1 cellular context compared by ENCODE assay signal in the genomic region with DNA sequence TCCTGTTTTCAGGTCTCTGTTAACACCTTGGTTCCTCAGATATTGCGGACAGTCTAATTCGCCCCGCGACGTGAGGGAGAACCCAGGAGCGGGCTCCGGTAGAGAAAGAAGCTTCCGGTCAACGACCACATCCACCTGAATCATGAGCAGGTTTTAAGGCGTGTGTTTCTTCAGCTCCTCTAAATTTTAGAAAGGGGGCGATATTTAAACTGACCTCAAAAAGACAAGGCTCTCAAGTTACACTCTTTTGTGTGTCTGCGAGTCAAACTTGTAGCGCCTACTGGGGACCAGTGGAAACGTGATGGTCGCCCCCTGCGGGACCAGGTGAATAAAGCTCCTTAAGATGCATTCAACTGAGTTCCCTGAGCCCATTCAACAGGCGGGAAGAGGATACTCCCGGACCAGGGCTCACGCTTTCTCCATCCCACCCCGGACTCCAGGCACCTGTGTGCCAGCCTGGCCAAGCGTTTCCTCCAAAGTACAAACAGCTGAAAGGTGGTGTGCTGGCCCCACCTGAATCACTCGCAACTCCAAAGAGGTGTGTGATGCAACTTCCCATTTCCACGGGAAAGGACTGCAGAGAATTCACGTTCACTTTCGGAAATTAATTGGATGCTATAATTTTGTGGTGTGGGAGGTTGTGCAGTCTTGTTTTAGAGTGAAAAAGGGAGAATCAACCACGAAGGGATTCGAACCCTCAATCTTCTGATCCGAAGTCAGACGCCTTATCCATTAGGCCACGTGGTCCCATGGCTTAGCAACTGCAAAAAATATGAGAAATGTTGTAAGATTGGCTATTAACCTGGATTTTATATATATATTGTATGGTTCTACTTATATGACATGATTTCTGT.
A peak's percentile ranks its signal among the peaks of the same experiment; 100 is the strongest.
TF ChIP-seq lines count a peak whose summit lies in the region.

No MANE protein-coding gene starts in this region.

TF ChIP-seq in HepG2, 621 proteins besides CTCF, POLR2A, EP300 and RAD21 (continued from another document and continues in another):
- TF ChIP-seq, protein P1, sequence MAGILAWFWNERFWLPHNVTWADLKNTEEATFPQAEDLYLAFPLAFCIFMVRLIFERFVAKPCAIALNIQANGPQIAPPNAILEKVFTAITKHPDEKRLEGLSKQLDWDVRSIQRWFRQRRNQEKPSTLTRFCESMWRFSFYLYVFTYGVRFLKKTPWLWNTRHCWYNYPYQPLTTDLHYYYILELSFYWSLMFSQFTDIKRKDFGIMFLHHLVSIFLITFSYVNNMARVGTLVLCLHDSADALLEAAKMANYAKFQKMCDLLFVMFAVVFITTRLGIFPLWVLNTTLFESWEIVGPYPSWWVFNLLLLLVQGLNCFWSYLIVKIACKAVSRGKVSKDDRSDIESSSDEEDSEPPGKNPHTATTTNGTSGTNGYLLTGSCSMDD (CRISPR knock-in tag; IDR thresholded peaks at IDR 0.05), result no peak
- TF ChIP-seq ZNF143 (CRISPR knock-in tag; IDR thresholded peaks at IDR 0.05), result no peak
- TF ChIP-seq, protein P2, sequence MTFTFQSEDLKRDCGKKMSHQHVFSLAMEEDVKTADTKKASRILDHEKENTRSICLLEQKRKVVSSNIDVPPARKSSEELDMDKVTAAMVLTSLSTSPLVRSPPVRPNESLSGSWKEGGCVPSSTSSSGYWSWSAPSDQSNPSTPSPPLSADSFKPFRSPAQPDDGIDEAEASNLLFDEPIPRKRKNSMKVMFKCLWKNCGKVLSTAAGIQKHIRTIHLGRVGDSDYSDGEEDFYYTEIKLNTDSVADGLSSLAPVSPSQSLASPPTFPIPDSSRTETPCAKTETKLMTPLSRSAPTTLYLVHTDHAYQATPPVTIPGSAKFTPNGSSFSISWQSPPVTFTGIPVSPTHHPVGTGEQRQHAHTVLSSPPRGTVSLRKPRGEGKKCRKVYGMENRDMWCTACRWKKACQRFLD (CRISPR knock-in tag; IDR thresholded peaks at IDR 0.05; ENCODE audit: borderline replicate concordance), result no peak
- peak; percentile 89 for TF ChIP-seq U2AF1 (optimal IDR thresholded peaks at IDR 0.05; ENCODE audit: low read depth, low read length)
- peak; percentile 33; the same call in 1 of the 2 replicates for TF ChIP-seq RNF2 (conservative IDR thresholded peaks at IDR 0.05; ENCODE audit: low read depth)
- no peak for TF ChIP-seq PHB2 (IDR thresholded peaks at IDR 0.05; ENCODE audit: partially characterized antibody)
- TF ChIP-seq HMGXB3 (CRISPR knock-in tag; IDR thresholded peaks at IDR 0.05; ENCODE audit: borderline replicate concordance), result no peak
- TF ChIP-seq EZH2 (conservative IDR thresholded peaks at IDR 0.05; ENCODE audit: low read depth, low read length), result no peak
- TF ChIP-seq TMF1 (CRISPR knock-in tag; IDR thresholded peaks at IDR 0.05; ENCODE audit: low read depth), result no peak
- 0 out of 2 replicates have a peak, but pooled peaks have one; percentile 53 for TF ChIP-seq MTA1 (CRISPR knock-in tag; IDR thresholded peaks at IDR 0.05; ENCODE audit: borderline replicate concordance)
- 0 out of 2 replicates have a peak, but pooled peaks have one; percentile 40 for TF ChIP-seq ZNF761 (CRISPR knock-in tag; conservative IDR thresholded peaks at IDR 0.05)
- 0 out of 2 replicates have a peak, but pooled peaks have one; percentile 46 for TF ChIP-seq ZNF580 (CRISPR knock-in tag; IDR thresholded peaks at IDR 0.05; ENCODE audit: borderline replicate concordance, low read depth)
- no peak for TF ChIP-seq ZNF253 (CRISPR knock-in tag; IDR thresholded peaks at IDR 0.05; ENCODE audit: borderline replicate concordance)
- TF ChIP-seq ZNF572 (CRISPR knock-in tag; IDR thresholded peaks at IDR 0.05), result no peak
- TF ChIP-seq ZNF746 (CRISPR knock-in tag; IDR thresholded peaks at IDR 0.05), result no peak
- peak; percentile 44; the same call in 1 of the 2 replicates for TF ChIP-seq IKZF5 (CRISPR knock-in tag; IDR thresholded peaks at IDR 0.05)
- no peak for TF ChIP-seq RBM39 (IDR thresholded peaks at IDR 0.05; ENCODE audit: low read depth, low read length, poor library complexity, severe bottlenecking)
- TF ChIP-seq ZNF609 (CRISPR knock-in tag; IDR thresholded peaks at IDR 0.05; ENCODE audit: borderline replicate concordance), result no peak
- TF ChIP-seq, protein P3, sequence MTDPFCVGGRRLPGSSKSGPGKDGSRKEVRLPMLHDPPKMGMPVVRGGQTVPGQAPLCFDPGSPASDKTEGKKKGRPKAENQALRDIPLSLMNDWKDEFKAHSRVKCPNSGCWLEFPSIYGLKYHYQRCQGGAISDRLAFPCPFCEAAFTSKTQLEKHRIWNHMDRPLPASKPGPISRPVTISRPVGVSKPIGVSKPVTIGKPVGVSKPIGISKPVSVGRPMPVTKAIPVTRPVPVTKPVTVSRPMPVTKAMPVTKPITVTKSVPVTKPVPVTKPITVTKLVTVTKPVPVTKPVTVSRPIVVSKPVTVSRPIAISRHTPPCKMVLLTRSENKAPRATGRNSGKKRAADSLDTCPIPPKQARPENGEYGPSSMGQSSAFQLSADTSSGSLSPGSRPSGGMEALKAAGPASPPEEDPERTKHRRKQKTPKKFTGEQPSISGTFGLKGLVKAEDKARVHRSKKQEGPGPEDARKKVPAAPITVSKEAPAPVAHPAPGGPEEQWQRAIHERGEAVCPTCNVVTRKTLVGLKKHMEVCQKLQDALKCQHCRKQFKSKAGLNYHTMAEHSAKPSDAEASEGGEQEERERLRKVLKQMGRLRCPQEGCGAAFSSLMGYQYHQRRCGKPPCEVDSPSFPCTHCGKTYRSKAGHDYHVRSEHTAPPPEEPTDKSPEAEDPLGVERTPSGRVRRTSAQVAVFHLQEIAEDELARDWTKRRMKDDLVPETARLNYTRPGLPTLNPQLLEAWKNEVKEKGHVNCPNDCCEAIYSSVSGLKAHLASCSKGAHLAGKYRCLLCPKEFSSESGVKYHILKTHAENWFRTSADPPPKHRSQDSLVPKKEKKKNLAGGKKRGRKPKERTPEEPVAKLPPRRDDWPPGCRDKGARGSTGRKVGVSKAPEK (CRISPR knock-in tag; IDR thresholded peaks at IDR 0.05; ENCODE audit: borderline replicate concordance), result no peak
- TF ChIP-seq HDAC6 (IDR thresholded peaks at IDR 0.05; ENCODE audit: low read depth, low read length), result no peak
- TF ChIP-seq HNRNPLL (IDR thresholded peaks at IDR 0.05; ENCODE audit: low read depth, low read length, poor library complexity, severe bottlenecking), result no peak
- no peak for TF ChIP-seq NR2F2 (IDR thresholded peaks at IDR 0.05; ENCODE audit: borderline replicate concordance, low read depth)
- no peak for TF ChIP-seq IRX3 (CRISPR knock-in tag; IDR thresholded peaks at IDR 0.05; ENCODE audit: borderline replicate concordance, low read depth)
- peak; percentile 83 for TF ChIP-seq SIX1 (CRISPR knock-in tag; IDR thresholded peaks at IDR 0.05; ENCODE audit: borderline replicate concordance)
- no peak for TF ChIP-seq DNMT3B (CRISPR knock-in tag; conservative IDR thresholded peaks at IDR 0.05)
- peak; percentile 36; the same call in 1 of the 2 replicates for TF ChIP-seq SMYD3 (CRISPR knock-in tag; IDR thresholded peaks at IDR 0.05)
- TF ChIP-seq, protein P4, sequence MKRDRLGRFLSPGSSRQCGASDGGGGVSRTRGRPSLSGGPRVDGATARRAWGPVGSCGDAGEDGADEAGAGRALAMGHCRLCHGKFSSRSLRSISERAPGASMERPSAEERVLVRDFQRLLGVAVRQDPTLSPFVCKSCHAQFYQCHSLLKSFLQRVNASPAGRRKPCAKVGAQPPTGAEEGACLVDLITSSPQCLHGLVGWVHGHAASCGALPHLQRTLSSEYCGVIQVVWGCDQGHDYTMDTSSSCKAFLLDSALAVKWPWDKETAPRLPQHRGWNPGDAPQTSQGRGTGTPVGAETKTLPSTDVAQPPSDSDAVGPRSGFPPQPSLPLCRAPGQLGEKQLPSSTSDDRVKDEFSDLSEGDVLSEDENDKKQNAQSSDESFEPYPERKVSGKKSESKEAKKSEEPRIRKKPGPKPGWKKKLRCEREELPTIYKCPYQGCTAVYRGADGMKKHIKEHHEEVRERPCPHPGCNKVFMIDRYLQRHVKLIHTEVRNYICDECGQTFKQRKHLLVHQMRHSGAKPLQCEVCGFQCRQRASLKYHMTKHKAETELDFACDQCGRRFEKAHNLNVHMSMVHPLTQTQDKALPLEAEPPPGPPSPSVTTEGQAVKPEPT (CRISPR knock-in tag; IDR thresholded peaks at IDR 0.05; ENCODE audit: low read depth), result no peak
- no peak for TF ChIP-seq ZNF224 (CRISPR knock-in tag; IDR thresholded peaks at IDR 0.05)
- TF ChIP-seq SNAPC5 (CRISPR knock-in tag; IDR thresholded peaks at IDR 0.05; ENCODE audit: borderline replicate concordance), result no peak
- no peak for TF ChIP-seq ARHGAP35 (CRISPR knock-in tag; IDR thresholded peaks at IDR 0.05; ENCODE audit: borderline replicate concordance)
- TF ChIP-seq, protein P5, sequence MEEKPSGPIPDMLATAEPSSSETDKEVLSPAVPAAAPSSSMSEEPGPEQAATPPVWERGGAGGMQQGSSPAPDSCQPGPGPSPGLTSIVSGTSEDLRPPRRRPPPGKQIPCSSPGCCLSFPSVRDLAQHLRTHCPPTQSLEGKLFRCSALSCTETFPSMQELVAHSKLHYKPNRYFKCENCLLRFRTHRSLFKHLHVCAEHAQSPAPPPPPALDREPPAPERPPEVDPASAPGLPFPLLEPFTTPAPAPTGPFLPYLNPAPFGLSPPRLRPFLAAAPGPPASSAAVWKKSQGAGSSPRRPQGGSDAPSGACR (CRISPR knock-in tag; IDR thresholded peaks at IDR 0.05), result no peak
- TF ChIP-seq TP53 (CRISPR knock-in tag; conservative IDR thresholded peaks at IDR 0.05), result no peak
